Comparison of ENCODE assay signal across 8 cellular contexts in the genomic region with DNA sequence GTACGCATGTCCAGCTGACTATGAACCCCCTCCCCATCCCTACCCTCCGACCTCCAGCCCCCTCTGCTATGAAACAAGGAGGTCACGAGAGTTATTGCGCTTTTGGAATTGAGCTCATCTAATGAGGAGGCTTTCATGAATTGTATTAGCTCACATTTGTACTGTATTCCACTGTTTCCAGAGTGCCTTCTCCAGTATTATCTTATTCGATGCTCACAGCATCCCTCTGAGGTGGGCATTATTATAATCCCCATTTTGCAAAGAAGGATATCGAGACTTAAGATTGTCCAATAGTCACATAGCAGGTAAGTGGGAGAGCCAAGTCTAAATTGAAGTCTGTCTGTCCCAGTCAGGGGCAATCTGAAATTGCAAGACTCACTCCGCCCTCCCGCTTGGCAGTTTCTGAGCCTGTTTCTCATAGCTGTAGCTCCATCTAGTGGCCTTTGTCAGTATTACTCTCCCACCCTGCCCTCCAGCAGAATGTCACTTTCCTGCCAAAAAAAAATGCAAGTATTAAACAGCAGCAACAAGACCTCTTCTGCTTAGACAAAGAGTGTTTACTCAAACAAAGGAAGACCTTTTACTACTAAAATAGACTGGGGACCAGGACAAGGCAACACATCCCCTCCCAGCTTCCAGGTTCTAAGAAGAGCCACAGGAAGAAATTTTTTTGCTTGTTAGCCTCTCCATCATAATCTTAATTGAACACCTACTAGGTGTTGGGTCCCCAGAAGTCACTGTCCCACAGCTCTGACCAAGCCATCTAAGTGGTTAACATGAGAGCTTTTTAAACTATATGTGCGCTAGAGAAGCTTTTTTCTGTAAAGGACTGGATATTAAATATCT. TPM values are rescaled to one million over a fixed set of nuclear protein-coding genes. Genes with fewer than 3 reads are reported as not detected.
DNase-seq lines count a peak whose midpoint lies in the region; ATAC-seq and TF ChIP-seq lines count a peak whose summit lies in the region.

No MANE protein-coding gene starts in this region.

- no peak overlapping the region for H3K4me3 Mint-ChIP-seq in Caco-2 (ENCODE audit: unreplicated experiment)
- no peak overlapping the region for H3K4me3 Mint-ChIP-seq in WTC11

- intact Hi-C loops in Caco-2 (cut with micrococcal nuclease; ENCODE audit: unreplicated experiment) = loop anchor here (1.0 kb wide), 2 partner anchors 101 to 430 kb away; no protein-coding TSS in a partner anchor

- DNase-seq in Caco-2 (peak; percentile 47 to 73), HCEC 1CT (peak; percentile 46), NCI-H2196 (lab: John Stamatoyannopoulos, UW; ENCODE audit: unreplicated experiment) (peak; percentile 70), WTC11 (ENCODE audit: low spot score) (peak; percentile 68), kidney glomerular epithelial cell (lab: John Stamatoyannopoulos, UW) (peak; percentile 52)
- peak; percentile 27 for DNase-seq in central memory CD4-positive, alpha-beta T cell
- DNase-seq in stimulated activated CD4-positive, alpha-beta T cell treated with anti-CD3 and anti-CD28 coated beads, Interleukin-4, amount 100 ng/mL, for 1 hour = peak; percentile 37

- TF ChIP-seq CTCF in Caco-2 (IDR thresholded peaks at IDR 0.05; ENCODE audit: insufficient read depth in 1 of 2, low read depth in 1 of 2, low read length in 1 of 2, severe bottlenecking in 1 of 2, unreplicated experiment in 1 of 2) (peak; percentile 74 to 91), WTC11 (IDR thresholded peaks at IDR 0.05) (peak; percentile 87)

- H3K4me1 Mint-ChIP-seq in Caco-2 (ENCODE audit: low read depth, unreplicated experiment) = no peaks in the 10 kb centered on the region
- H3K4me1 Mint-ChIP-seq in WTC11 = peaks cover 2% of the 10 kb centered on the region

- CTCF ChIA-PET in Caco-2 (lab: Charles Lee) = interaction anchor here (0.6 to 1.3 kb wide), 5 partner anchors 18 to 242 kb away, joined by 3 to 14 read pairs (median 3); no protein-coding TSS in a partner anchor
- CTCF ChIA-PET in WTC11 (lab: Charles Lee) = interaction anchor here (0.5 to 1.9 kb wide), 25 partner anchors 10 to 667 kb away, joined by 3 to 23 read pairs (median 3); a partner anchor contains a TSS

- no peaks in the 10 kb centered on the region for H3K36me3 Mint-ChIP-seq in Caco-2 (ENCODE audit: insufficient read depth, unreplicated experiment)
- H3K36me3 Mint-ChIP-seq in WTC11 = no peaks in the 10 kb centered on the region

- no peaks in the 10 kb centered on the region for H3K9me3 ChIP-seq in Caco-2

- peaks cover 21% of the 10 kb centered on the region for H3K27me3 Mint-ChIP-seq in Caco-2 (ENCODE audit: insufficient read depth, unreplicated experiment)
- H3K27me3 Mint-ChIP-seq in WTC11 (ENCODE audit: low read depth) = no peaks in the 10 kb centered on the region

- POLR2A ChIA-PET in Caco-2 (lab: Charles Lee) (no interaction called here), WTC11 (lab: Charles Lee) (no interaction called here)

- H3K9me3 Mint-ChIP-seq in Caco-2 (ENCODE audit: unreplicated experiment) = no peaks in the 10 kb centered on the region
- H3K9me3 Mint-ChIP-seq in WTC11 = peaks cover 9% of the 10 kb centered on the region

- no peak overlapping the region for H3K27ac Mint-ChIP-seq in Caco-2 (ENCODE audit: unreplicated experiment)
- H3K27ac Mint-ChIP-seq in WTC11 = no peak overlapping the region

- H3K36me3 ChIP-seq in Caco-2 (ENCODE audit: control insufficient read depth, insufficient read depth, low read length) = no peaks in the 10 kb centered on the region

- ATAC-seq in WTC11 (peak; percentile 71), GM18858 (IDR thresholded peaks at IDR 0.05; ENCODE audit: unreplicated experiment) (no peak)

- H3K4me3 ChIP-seq in Caco-2 (ENCODE audit: low read depth, low read length) = no peak overlapping the region

- H3K27me3 ChIP-seq in Caco-2 (replicated peaks; ENCODE audit: control insufficient read depth, insufficient read depth, low read length) = no peaks in the 10 kb centered on the region

- H3K4me1 ChIP-seq in Caco-2 = no peaks in the 10 kb centered on the region

- BruUV-seq in Caco-2 (replicated peaks; lab: Mats Ljungman, UMichigan) = no TSS peak

TF ChIP-seq in WTC11, 78 proteins besides CTCF, POLR2A, EP300 and RAD21:
- no peak for TF ChIP-seq ELF4 (CRISPR knock-in tag; IDR thresholded peaks at IDR 0.05; ENCODE audit: low read depth)

RNA-seq across cellular contexts. Expression of a gene that starts 48.6 kb away (rescaled TPM):
- total RNA-seq in Caco-2 (2022) (not detected in 2 replicates), WTC11 (2021) (0.16 to 0.28 TPM in 2 of 3 replicates, not detected in the other)
